ENCODE assay signal across 8 cellular contexts in genomic region chr2:54497738-54498680, GRCh38. TPM values are rescaled to one million over a fixed set of nuclear protein-coding genes. Genes with fewer than 3 reads are reported as not detected.
DNase-seq lines count a peak whose midpoint lies in the region; TF ChIP-seq lines count a peak whose summit lies in the region.

No MANE protein-coding gene starts in this region.

- TF ChIP-seq POLR2A in esophagus squamous epithelium (IDR thresholded peaks at IDR 0.05): no peak

- TF ChIP-seq CTCF in esophagus squamous epithelium (IDR thresholded peaks at IDR 0.05): peak in 3 of 6 experiments; percentile 15 to 33 (median 16)
- peak; percentile 39 for TF ChIP-seq CTCF in osteoblast (IDR thresholded peaks at IDR 0.05; ENCODE audit: extremely low read depth, low read depth, low read length)

- peaks cover 58% of the 10 kb centered on the region for H4K20me1 ChIP-seq in osteoblast (ENCODE audit: insufficient read depth, low read length)

- H3K4me1 ChIP-seq in esophagus squamous epithelium (peaks cover 0 to 60% (median 18%) of the 10 kb centered on the region in 3 donors), osteoblast (ENCODE audit: insufficient read depth, low read length) (peaks cover 3% of the 10 kb centered on the region)

- WGBS in esophagus squamous epithelium, 2 donors: 78 to 85% methylated on average over 8 of the region's 8 CpGs

- peaks cover 93% of the 10 kb centered on the region for H3K79me2 ChIP-seq in osteoblast (ENCODE audit: insufficient read depth, low read length)

- H3K4me3 ChIP-seq in esophagus squamous epithelium (no peak overlapping the region), osteoblast (ENCODE audit: insufficient read depth, low read length) (no peak overlapping the region)

- H3K36me3 ChIP-seq in esophagus squamous epithelium (no peaks in the 10 kb centered on the region), osteoblast (ENCODE audit: insufficient read depth, low read length) (no peaks in the 10 kb centered on the region)

- intact Hi-C loops in esophagus squamous epithelium (cut with DNase I): no loop called here

- DNase-seq in ELF-1 (ENCODE audit: low read depth, low spot score): peak; percentile 41
- DNase-seq in NCI-H446 treated with DMSO at 0.1 percent for 48 hours (lab: John Stamatoyannopoulos, UW): peak; percentile 20
- no peak for DNase-seq in esophagus squamous epithelium (lab: John Stamatoyannopoulos, UW)
- DNase-seq in osteoblast (ENCODE audit: insufficient read length, low spot score, missing footprints): no peak
- DNase-seq in GF-D8 (lab: John Stamatoyannopoulos, UW): no peak
- no peak for DNase-seq in stimulated activated CD4-positive, alpha-beta T cell treated with anti-CD3 and anti-CD28 coated beads, Interleukin-12 subunit alpha, Interleukin-12 subunit beta, amount 100 ng/mL, for 4 hours
- no peak for DNase-seq in SW 1271 (lab: John Stamatoyannopoulos, UW)
- no peak for DNase-seq in NOMO-1 treated with DMSO at 0.1 percent for 48 hours (lab: John Stamatoyannopoulos, UW; ENCODE audit: unreplicated experiment)

- H3K27me3 ChIP-seq in esophagus squamous epithelium: no peaks in the 10 kb centered on the region
- H3K27me3 ChIP-seq in osteoblast (ENCODE audit: insufficient read depth, low read length): no peaks in the 10 kb centered on the region

- H2AFZ ChIP-seq in osteoblast (ENCODE audit: low read length): no peak overlapping the region

- H3K9me3 ChIP-seq in esophagus squamous epithelium: no peaks in the 10 kb centered on the region
- H3K9me3 ChIP-seq in osteoblast (ENCODE audit: low read depth, low read length): no peaks in the 10 kb centered on the region

- H3K27ac ChIP-seq in esophagus squamous epithelium: peak overlapping the region in 3 of 4 donors; percentile 4 to 20 (median 16)
- no peak overlapping the region for H3K27ac ChIP-seq in osteoblast (ENCODE audit: low read depth, low read length)

- H3K4me2 ChIP-seq in osteoblast (ENCODE audit: insufficient read depth, low read length): no peak overlapping the region

RNA-seq across cellular contexts. Expression of gene SPTBN1, which starts 41.9 kb away (rescaled TPM):
- 100 to 1,000 TPM in 2 of 4 donors, 10 to 100 TPM in 2; 65.0 to 217 (median 85.3) TPM for total RNA-seq in esophagus squamous epithelium
- 249 and 250 TPM in 2 replicates for total RNA-seq in osteoblast

Comparison
In these comparisons a context has a peak if more than half of its experiments do, and no peak if none do; other contexts are left out.
1. DNase-seq: peak in ELF-1 (single experiment) and NCI-H446 treated with DMSO at 0.1 percent for 48 hours (single experiment); none in esophagus squamous epithelium (single experiment), osteoblast (single experiment), GF-D8 (single experiment), stimulated activated CD4-positive, alpha-beta T cell treated with anti-CD3 and anti-CD28 coated beads, Interleukin-12 subunit alpha, Interleukin-12 subunit beta, amount 100 ng/mL, for 4 hours (single experiment), SW 1271 (0 of 2) and NOMO-1 treated with DMSO at 0.1 percent for 48 hours (single experiment).